ENCODE assay signal across 15 cellular contexts in the genomic region with DNA sequence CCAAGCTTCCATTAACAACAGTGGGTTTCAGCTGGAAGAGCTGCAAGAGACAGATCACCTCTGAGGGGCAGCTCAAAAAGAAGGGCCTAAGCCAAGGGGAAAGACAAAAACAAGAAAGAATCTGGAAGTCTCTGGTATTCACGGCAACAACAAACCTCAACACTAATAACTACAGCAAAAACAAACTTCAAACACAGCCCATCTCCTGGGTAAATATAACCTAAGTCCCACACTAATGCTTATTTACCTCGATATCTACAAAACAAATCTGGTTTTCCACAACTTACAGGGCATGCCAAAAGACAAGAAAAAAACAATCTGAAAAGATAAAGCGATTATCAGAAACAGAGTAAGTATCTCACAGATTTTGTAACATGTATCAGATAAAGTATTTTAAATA.
"Had no signal": no experiment of that assay in that cellular context is flagged by ENCODE, and none has a peak within 500 bp of the region (broad histone marks: within the 10 kb centered on the region; RNA-seq: fewer than 3 reads in every experiment).

No MANE protein-coding gene starts in this region.

- H3K27me3 ChIP-seq: ascending aorta, gastroesophageal sphincter, heart right ventricle, suprapubic skin had no signal

- H3K4me1 ChIP-seq: ascending aorta, gastroesophageal sphincter, heart right ventricle, lower lobe of right lung, suprapubic skin had no signal

- DNase-seq: activated CD4-positive, alpha-beta T cell treated with anti-CD3 and anti-CD28 coated beads for 48 hours; activated CD8-positive, alpha-beta memory T cell treated with anti-CD3 and anti-CD28 coated beads, Interleukin-2, amount 50 U/mL, for 48 hours; activated naive CD4-positive, alpha-beta T cell treated with anti-CD3 and anti-CD28 coated beads, Interleukin-2, amount 10 ng/mL, durations not matched to agents 7 days and 5 days; heart right ventricle; left cardiac atrium; lower lobe of right lung; stimulated activated CD4-positive, alpha-beta T cell treated with anti-CD3 and anti-CD28 coated beads, Interleukin-2, amount 100 ng/mL, for 48 hours; stimulated activated naive CD4-positive, alpha-beta T cell treated with Interleukin-2 at 50 U/mL for 16 hours; T-helper 1 cell; trophoblast cell had no signal

- H3K9me3 Mint-ChIP-seq: activated naive CD4-positive, alpha-beta T cell treated with anti-CD3 and anti-CD28 coated beads, Interleukin-2, amount 10 ng/mL, durations not matched to agents 7 days and 5 days; activated T-helper 2 cell treated with anti-CD3 and anti-CD28 coated beads, Interferon-gamma antibody, Interleukin-2, Interleukin-4, amounts not matched to agents 10 μg/mL and 5 μg/mL and 100 μg/mL, durations not matched to agents 14 hours and 24 hours and 36 hours had no signal

- H3K4me1 Mint-ChIP-seq: activated naive CD4-positive, alpha-beta T cell treated with anti-CD3 and anti-CD28 coated beads, Interleukin-2, amount 10 ng/mL, durations not matched to agents 7 days and 5 days had no signal

- H3K4me3 ChIP-seq: ascending aorta, gastroesophageal sphincter, heart right ventricle, lower lobe of right lung, suprapubic skin had no signal

- H3K4me3 Mint-ChIP-seq: activated naive CD4-positive, alpha-beta T cell treated with anti-CD3 and anti-CD28 coated beads, Interleukin-2, amount 10 ng/mL, durations not matched to agents 7 days and 5 days had no signal

- ATAC-seq: gastroesophageal sphincter, heart right ventricle, left cardiac atrium, lower lobe of right lung had no signal

- H3K27ac Mint-ChIP-seq: activated naive CD4-positive, alpha-beta T cell treated with anti-CD3 and anti-CD28 coated beads, Interleukin-2, amount 10 ng/mL, durations not matched to agents 7 days and 5 days; activated T-helper 2 cell treated with anti-CD3 and anti-CD28 coated beads, Interferon-gamma antibody, Interleukin-2, Interleukin-4, amounts not matched to agents 10 μg/mL and 5 μg/mL and 100 μg/mL, durations not matched to agents 14 hours and 24 hours and 36 hours had no signal

- H3K9me3 ChIP-seq: ascending aorta, gastroesophageal sphincter, heart right ventricle, lower lobe of right lung, suprapubic skin had no signal

- H3K27me3 Mint-ChIP-seq: activated naive CD4-positive, alpha-beta T cell treated with anti-CD3 and anti-CD28 coated beads, Interleukin-2, amount 10 ng/mL, durations not matched to agents 7 days and 5 days had no signal

- FAIRE-seq: bronchial epithelial cell had no signal

- H3K27ac ChIP-seq: ascending aorta, gastroesophageal sphincter, heart right ventricle, lower lobe of right lung, suprapubic skin had no signal
